In genomic region chr21:39891111-39891510, GRCh38 we compare ENCODE assay signal across 37 cellular contexts. TPM values are rescaled to one million over a fixed set of nuclear protein-coding genes. Genes with fewer than 3 reads are reported as not detected.
"Had no signal": no experiment of that assay in that cellular context is flagged by ENCODE, and none has a peak within 500 bp of the region (broad histone marks: within the 10 kb centered on the region; RNA-seq: fewer than 3 reads in every experiment).

No MANE protein-coding gene starts in this region.

- ATAC-seq: activated naive CD8-positive, alpha-beta T cell treated with anti-CD3 and anti-CD28 coated beads, Interleukin-2, amount 50 U/mL, for 24 hours; activated T-cell treated with anti-CD3 and anti-CD28 coated beads, Interleukin-2, amount 50 U/mL, for 4 hours; PC-3 had no signal

- H3K27me3 ChIP-seq: Peyer's patch had no signal

- H3K36me3 ChIP-seq: Peyer's patch had no signal

- H3K4me3 ChIP-seq: Peyer's patch had no signal

- H3K9me3 Mint-ChIP-seq: activated B cell treated with CpG ODN at 0.5 μM for 24 hours; activated naive CD4-positive, alpha-beta T cell treated with anti-CD3 and anti-CD28 coated beads for 36 hours; brain had no signal

- H3K4me3 Mint-ChIP-seq: activated B cell treated with CpG ODN at 0.5 μM for 24 hours; activated CD4-positive, alpha-beta memory T cell treated with anti-CD3 and anti-CD28 coated beads for 36 hours; activated naive CD4-positive, alpha-beta T cell treated with anti-CD3 and anti-CD28 coated beads for 36 hours; activated naive CD8-positive, alpha-beta T cell; activated naive CD8-positive, alpha-beta T cell treated with anti-CD3 and anti-CD28 coated beads, Interleukin-2, amount 50 U/mL, for 24 hours; activated T-cell treated with anti-CD3 and anti-CD28 coated beads, Interleukin-2, amount 50 U/mL, for 4 hours; activated T-helper 1 cell treated with anti-CD3 and anti-CD28 coated beads, Interleukin-12 subunit alpha, Interleukin-12 subunit beta, Interleukin-2, Interleukin-4 antibody, amounts not matched to agents 30 ng/mL and 10 ng/mL and 1 ng/mL, durations not matched to agents 14 hours and 24 hours and 36 hours; brain had no signal

- H3K9me3 ChIP-seq: Peyer's patch had no signal

- H3K27me3 Mint-ChIP-seq: activated B cell treated with CpG ODN at 0.5 μM for 24 hours; activated CD4-positive, alpha-beta memory T cell treated with anti-CD3 and anti-CD28 coated beads for 36 hours had no signal

- DNase-seq: activated B cell treated with CpG ODN at 0.5 μM for 24 hours; activated CD4-positive, alpha-beta memory T cell treated with anti-CD3 and anti-CD28 coated beads for 36 hours; activated CD4-positive, alpha-beta T cell treated with anti-CD3 and anti-CD28 coated beads for 4 hours; activated CD4-positive, alpha-beta T cell treated with anti-CD3 and anti-CD28 coated beads, Interleukin-2, amount 50 U/mL, for 1 hour; activated CD4-positive, CD25-positive, alpha-beta regulatory T cell treated with anti-CD3 and anti-CD28 coated beads, Interleukin-2, amount 50 U/mL, for 72 hours; activated CD8-positive, alpha-beta memory T cell treated with anti-CD3 and anti-CD28 coated beads, Interleukin-2, amount 50 U/mL, for 4 hours; activated gamma-delta T cell treated with Interleukin-2 at 50 U/mL for 16 hours; activated naive CD4-positive, alpha-beta T cell treated with anti-CD3 and anti-CD28 coated beads for 36 hours; activated naive CD8-positive, alpha-beta T cell treated with anti-CD3 and anti-CD28 coated beads, Interleukin-2, amount 50 U/mL, for 24 hours; activated T-cell treated with anti-CD3 and anti-CD28 coated beads for 4 hours; activated T-cell treated with anti-CD3 and anti-CD28 coated beads, Interleukin-2, amount 50 U/mL, for 4 hours; anterior cingulate cortex; Kasumi-1; KG1; MM.1S; MV-4-11; NCI-H1092; NCI-H1436 treated with DMSO at 0.1 percent for 48 hours; NCI-H1694 treated with DMSO at 0.1 percent for 48 hours; NCI-H2029; NCI-H510A; NCI-H526; NCI-H748 treated with DMSO at 0.1 percent for 48 hours; NK-92 treated with Interleukin-12 subunit alpha and Interleukin-12 subunit beta, amount 100 ng/mL, for 24 hours; PC-3; Peyer's patch; RPMI8226; SIG-M5; SW 1271; T-helper 1 cell; T-helper 2 cell; T-helper 9 cell had no signal

- H3K4me1 ChIP-seq: Peyer's patch had no signal

- H3K27ac ChIP-seq: Peyer's patch, VCaP had no signal

- H3K36me3 Mint-ChIP-seq: activated CD4-positive, alpha-beta memory T cell treated with anti-CD3 and anti-CD28 coated beads for 36 hours; activated naive CD8-positive, alpha-beta T cell; brain had no signal

- H3K27ac Mint-ChIP-seq: activated B cell treated with CpG ODN at 0.5 μM for 24 hours; activated CD4-positive, alpha-beta memory T cell treated with anti-CD3 and anti-CD28 coated beads for 36 hours; activated naive CD4-positive, alpha-beta T cell treated with anti-CD3 and anti-CD28 coated beads for 36 hours; activated naive CD8-positive, alpha-beta T cell; activated naive CD8-positive, alpha-beta T cell treated with anti-CD3 and anti-CD28 coated beads, Interleukin-2, amount 50 U/mL, for 24 hours; activated T-helper 1 cell treated with anti-CD3 and anti-CD28 coated beads, Interleukin-12 subunit alpha, Interleukin-12 subunit beta, Interleukin-2, Interleukin-4 antibody, amounts not matched to agents 30 ng/mL and 10 ng/mL and 1 ng/mL, durations not matched to agents 14 hours and 24 hours and 36 hours; brain had no signal

- H3K4me1 Mint-ChIP-seq: activated B cell treated with CpG ODN at 0.5 μM for 24 hours; activated naive CD8-positive, alpha-beta T cell treated with anti-CD3 and anti-CD28 coated beads, Interleukin-2, amount 50 U/mL, for 24 hours had no signal

RNA-seq across cellular contexts. Expression of gene PCP4, which starts 23.9 kb away (rescaled TPM):
- total RNA-seq: activated B cell treated with CpG ODN at 0.5 μM for 24 hours; activated CD4-positive, alpha-beta memory T cell treated with anti-CD3 and anti-CD28 coated beads for 36 hours; activated naive CD4-positive, alpha-beta T cell treated with anti-CD3 and anti-CD28 coated beads for 36 hours; activated T-cell treated with anti-CD3 and anti-CD28 coated beads, Interleukin-2, amount 50 U/mL, for 4 hours; activated T-helper 1 cell treated with anti-CD3 and anti-CD28 coated beads, Interleukin-12 subunit alpha, Interleukin-12 subunit beta, Interleukin-2, Interleukin-4 antibody, amounts not matched to agents 30 ng/mL and 10 ng/mL and 1 ng/mL, durations not matched to agents 14 hours and 24 hours and 36 hours; bronchial epithelial cell; PC-3 had no signal
